In the genomic region with DNA sequence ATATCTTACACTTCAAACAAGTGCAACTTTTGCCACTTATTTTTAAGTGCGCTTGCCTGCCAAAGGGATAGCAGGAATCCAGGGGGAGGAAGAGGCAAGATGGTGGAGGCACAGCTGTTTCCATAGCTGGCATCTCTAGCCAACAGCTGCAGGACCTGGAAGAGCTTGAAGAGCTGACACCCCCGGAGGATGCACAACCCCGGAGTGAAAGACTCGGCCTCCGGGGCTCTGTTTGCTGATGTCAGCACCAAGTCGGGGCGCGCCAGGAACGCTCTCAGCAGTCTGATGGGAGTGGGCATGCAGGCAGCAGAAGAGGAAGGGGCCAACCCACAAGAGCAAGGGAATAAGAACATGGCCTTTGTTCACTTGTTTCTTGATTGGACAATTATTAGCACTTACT, we compare ENCODE assay signal across 14 cellular contexts.
A peak's percentile ranks its signal among the peaks of the same experiment; 100 is the strongest.
DNase-seq lines count a peak whose midpoint lies in the region; ATAC-seq and TF ChIP-seq lines count a peak whose summit lies in the region.
"Had no signal": no experiment of that assay in that cellular context is flagged by ENCODE, and none has a peak within 500 bp of the region (broad histone marks: within the 10 kb centered on the region; RNA-seq: fewer than 3 reads in every experiment).

No MANE protein-coding gene starts in this region.

- TF ChIP-seq CTCF in endothelial cell (IDR thresholded peaks at IDR 0.05; ENCODE audit: unreplicated experiment) (no peak), nephron progenitor cell (IDR thresholded peaks at IDR 0.05) (no peak)

- H3K27ac Mint-ChIP-seq in endothelial cell (ENCODE audit: unreplicated experiment) (no peak overlapping the region), nephron progenitor cell (peak overlapping the region; percentile 89)
- no peak overlapping the region for H3K27ac Mint-ChIP-seq in activated CD4-positive, alpha-beta T cell treated with anti-CD3 and anti-CD28 coated beads, Interleukin-2, amount 10 ng/mL, durations not matched to agents 24 days and 14 days
- H3K27ac Mint-ChIP-seq: CD14-positive monocyte; CD4-positive, alpha-beta memory T cell; GM23338 had no signal

- no peaks in the 10 kb centered on the region for H3K9me3 Mint-ChIP-seq in endothelial cell (ENCODE audit: unreplicated experiment)
- H3K9me3 Mint-ChIP-seq in nephron progenitor cell: no peaks in the 10 kb centered on the region
- no peaks in the 10 kb centered on the region for H3K9me3 Mint-ChIP-seq in activated CD4-positive, alpha-beta T cell treated with anti-CD3 and anti-CD28 coated beads, Interleukin-2, amount 10 ng/mL, durations not matched to agents 24 days and 14 days
- H3K9me3 Mint-ChIP-seq: CD14-positive monocyte; CD4-positive, alpha-beta memory T cell; GM23338 had no signal

- intact Hi-C loops in Right ventricle myocardium inferior (cut with DNase I) (no loop called here), cardiac septum (cut with DNase I) (no loop called here)
- intact Hi-C loops in activated CD4-positive, alpha-beta T cell treated with anti-CD3 and anti-CD28 coated beads, Interleukin-2, amount 10 ng/mL, durations not matched to agents 24 days and 14 days (cut with micrococcal nuclease): no loop called here

- H3K27me3 Mint-ChIP-seq in endothelial cell (ENCODE audit: unreplicated experiment): peaks cover 1% of the 10 kb centered on the region
- peaks cover 9% of the 10 kb centered on the region for H3K27me3 Mint-ChIP-seq in nephron progenitor cell (ENCODE audit: low read depth, poor library complexity)
- H3K27me3 Mint-ChIP-seq in activated CD4-positive, alpha-beta T cell treated with anti-CD3 and anti-CD28 coated beads, Interleukin-2, amount 10 ng/mL, durations not matched to agents 24 days and 14 days: peaks cover 20% of the 10 kb centered on the region

- no peak for DNase-seq in Right ventricle myocardium inferior (ENCODE audit: missing footprints)
- no peak for DNase-seq in cardiac septum (ENCODE audit: low spot score)
- DNase-seq in endothelial cell (ENCODE audit: low spot score): no peak
- no peak for DNase-seq in nephron progenitor cell
- DNase-seq in amygdala (lab: John Stamatoyannopoulos, UW): no peak
- DNase-seq in activated CD4-positive, alpha-beta T cell treated with anti-CD3 and anti-CD28 coated beads, Interleukin-2, amount 10 ng/mL, durations not matched to agents 24 days and 14 days: no peak
- DNase-seq in NAMALWA (ENCODE audit: low spot score): no peak
- DNase-seq: CD4-positive, alpha-beta memory T cell; DMS153; DMS79; GDM1; HCEC 1CT had no signal

- peak; percentile 38 for ATAC-seq in Right ventricle myocardium inferior
- ATAC-seq: GM23338 had no signal

- H3K4me1 Mint-ChIP-seq in endothelial cell (ENCODE audit: unreplicated experiment) (peaks cover 12% of the 10 kb centered on the region), nephron progenitor cell (peaks cover 54% of the 10 kb centered on the region)
- H3K4me1 Mint-ChIP-seq in activated CD4-positive, alpha-beta T cell treated with anti-CD3 and anti-CD28 coated beads, Interleukin-2, amount 10 ng/mL, durations not matched to agents 24 days and 14 days: no peaks in the 10 kb centered on the region
- H3K4me1 Mint-ChIP-seq: CD14-positive monocyte; CD4-positive, alpha-beta memory T cell had no signal

- H3K4me3 Mint-ChIP-seq in endothelial cell (ENCODE audit: unreplicated experiment) (peak overlapping the region; percentile 66), nephron progenitor cell (no peak overlapping the region)
- no peak overlapping the region for H3K4me3 Mint-ChIP-seq in activated CD4-positive, alpha-beta T cell treated with anti-CD3 and anti-CD28 coated beads, Interleukin-2, amount 10 ng/mL, durations not matched to agents 24 days and 14 days
- H3K4me3 Mint-ChIP-seq: CD14-positive monocyte; CD4-positive, alpha-beta memory T cell; GM23338 had no signal

- H3K36me3 Mint-ChIP-seq in endothelial cell (ENCODE audit: low read depth, unreplicated experiment) (peaks cover 3% of the 10 kb centered on the region), nephron progenitor cell (ENCODE audit: low read depth) (no peaks in the 10 kb centered on the region)
- H3K36me3 Mint-ChIP-seq in activated CD4-positive, alpha-beta T cell treated with anti-CD3 and anti-CD28 coated beads, Interleukin-2, amount 10 ng/mL, durations not matched to agents 24 days and 14 days (ENCODE audit: low read depth): no peaks in the 10 kb centered on the region
- H3K36me3 Mint-ChIP-seq: CD14-positive monocyte; CD4-positive, alpha-beta memory T cell had no signal
